In the genomic region with DNA sequence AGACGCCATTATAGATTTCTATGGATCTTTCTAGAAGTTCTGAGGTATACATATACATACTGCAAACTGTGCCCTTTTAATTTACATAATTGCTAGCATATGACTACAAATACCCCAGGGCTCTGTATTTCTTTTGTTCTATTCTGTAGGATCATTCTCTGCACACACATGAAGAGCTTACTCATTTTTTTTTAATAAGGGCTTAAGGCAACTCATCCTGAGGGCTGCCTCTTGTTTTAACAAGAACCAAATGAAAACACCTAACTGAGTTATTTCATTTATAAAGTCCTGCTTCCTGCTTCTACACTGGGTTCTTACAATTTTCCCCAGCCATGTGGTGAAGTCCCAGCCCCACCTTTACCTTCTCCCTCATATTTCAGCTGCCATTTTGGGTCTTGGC, we compare ENCODE assay signal across 1 cellular context.
TF ChIP-seq lines count a peak whose summit lies in the region.

No MANE protein-coding gene starts in this region.

TF ChIP-seq in IMR-90, 13 proteins besides CTCF, POLR2A, EP300 and RAD21 (continued from another document):
- TF ChIP-seq MAFK (IDR thresholded peaks at IDR 0.05; ENCODE audit: low read depth, low read length): no peak
- no peak for TF ChIP-seq FOS (IDR thresholded peaks at IDR 0.05; ENCODE audit: low read depth, low read length)
- no peak for TF ChIP-seq CEBPB (IDR thresholded peaks at IDR 0.05; ENCODE audit: low read depth, low read length)
TF ChIP-seq in IMR-90: peak in this region for 0.
